8 cellular contexts compared by ENCODE assay signal in the genomic region with DNA sequence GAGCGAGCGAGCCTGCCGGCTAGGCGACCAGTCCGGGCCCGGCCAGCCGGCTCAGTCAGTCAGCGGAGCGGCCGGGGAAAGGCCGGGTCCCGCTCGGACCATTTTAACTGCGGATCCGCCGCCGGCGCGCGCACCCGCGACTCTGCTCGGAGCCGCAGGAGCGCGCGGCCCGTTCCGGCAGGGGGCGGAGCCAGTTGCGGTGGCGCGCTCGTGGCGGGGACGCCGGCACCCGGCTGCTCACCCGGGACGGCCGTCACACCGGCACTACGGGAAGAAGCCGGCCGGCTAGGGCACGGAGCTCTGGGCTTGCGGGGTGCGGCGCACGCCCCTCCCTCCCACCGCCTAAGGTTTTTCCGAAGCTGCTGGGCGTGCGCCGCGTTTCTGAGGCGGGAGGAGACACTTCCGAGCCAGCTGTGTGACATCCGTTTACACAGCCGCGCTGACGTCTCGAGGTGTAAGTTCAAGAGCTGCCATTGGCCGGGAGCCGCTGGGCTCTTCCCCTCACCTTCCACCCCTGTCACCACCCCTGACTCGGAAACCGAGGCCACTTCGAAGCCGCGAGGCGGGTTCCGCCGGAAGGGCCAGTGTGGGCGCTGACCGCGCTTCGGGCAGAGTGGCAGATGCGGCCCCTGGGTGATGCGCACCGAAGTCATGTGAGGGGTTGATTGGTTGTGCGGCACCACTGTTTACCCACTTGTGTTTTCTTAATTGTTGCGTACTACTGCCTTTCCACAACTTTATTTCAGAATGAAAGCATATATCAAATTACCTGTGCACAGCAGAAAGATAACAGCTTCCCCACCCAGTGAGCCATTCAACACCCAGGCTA. TPM values are rescaled to one million over a fixed set of nuclear protein-coding genes. Genes with fewer than 3 reads are reported as not detected.
DNase-seq lines count a peak whose midpoint lies in the region; ATAC-seq and TF ChIP-seq lines count a peak whose summit lies in the region.

A gene (minus strand): TSS at position 144 of the 829 bp plus-strand sequence.

- BruUV-seq in A673 (replicated peaks; lab: Mats Ljungman, UMichigan) (no TSS peak), mammary epithelial cell (replicated peaks; lab: Mats Ljungman, UMichigan) (no TSS peak)

- peaks cover 8% of the 10 kb centered on the region for H3K4me1 ChIP-seq in A673 (ENCODE audit: insufficient read depth, low read length, poor library complexity, severe bottlenecking)
- peaks cover 15% of the 10 kb centered on the region for H3K4me1 ChIP-seq in mammary epithelial cell (ENCODE audit: insufficient read depth, low read length)
- peaks cover 18% of the 10 kb centered on the region for H3K4me1 ChIP-seq in smooth muscle cell (ENCODE audit: low read depth)

- TF ChIP-seq CTCF in A673 (conservative IDR thresholded peaks at IDR 0.05; ENCODE audit: low read depth, low read length): no peak
- no peak for TF ChIP-seq CTCF in VCaP (conservative IDR thresholded peaks at IDR 0.05)
- no peak for TF ChIP-seq CTCF in mammary epithelial cell (conservative IDR thresholded peaks at IDR 0.05 in 1 of 2, IDR thresholded peaks at IDR 0.05 in 1 of 2; ENCODE audit: extremely low read depth in 1 of 2, insufficient read depth in 1 of 2, low read depth in 1 of 2, low read length in 2 of 2)
- no peak for TF ChIP-seq CTCF in smooth muscle cell (IDR thresholded peaks at IDR 0.05; ENCODE audit: borderline replicate concordance, insufficient read depth, poor library complexity, severe bottlenecking)

- H4K20me1 ChIP-seq in mammary epithelial cell (ENCODE audit: insufficient read depth, low read length) (no peaks in the 10 kb centered on the region), smooth muscle cell (ENCODE audit: low read depth) (no peaks in the 10 kb centered on the region)

- dilution Hi-C loops in mammary epithelial cell (cut with HindIII; ENCODE audit: low sequenced_read_pairs): no loop called here

- H3K9me3 ChIP-seq in A673 (ENCODE audit: low read depth, low read length, poor library complexity, severe bottlenecking) (no peaks in the 10 kb centered on the region), mammary epithelial cell (replicated peaks; ENCODE audit: insufficient read depth, low read length) (no peaks in the 10 kb centered on the region), smooth muscle cell (replicated peaks; ENCODE audit: low read depth) (no peaks in the 10 kb centered on the region)

- CTCF ChIA-PET in A673 (lab: Charles Lee): no interaction called here
- CTCF ChIA-PET in mammary epithelial cell (lab: Charles Lee; ENCODE audit: low non-redundant PET): no interaction called here

- H2AFZ ChIP-seq in mammary epithelial cell (ENCODE audit: low read depth, low read length): peak within 1 kb of the TSS; percentile 87
- peak within 1 kb of the TSS; percentile 83 for H2AFZ ChIP-seq in smooth muscle cell (ENCODE audit: low read depth)

- no peaks in the 10 kb centered on the region for H3K36me3 ChIP-seq in A673 (ENCODE audit: insufficient read depth, low read length, poor library complexity, severe bottlenecking)
- H3K36me3 ChIP-seq in mammary epithelial cell (ENCODE audit: insufficient read depth, low read length): no peaks in the 10 kb centered on the region
- no peaks in the 10 kb centered on the region for H3K36me3 ChIP-seq in smooth muscle cell (ENCODE audit: low read depth)

- intact Hi-C loops in A673 (cut with micrococcal nuclease; ENCODE audit: unreplicated experiment) (no loop called here), mammary epithelial cell (cut with micrococcal nuclease) (no loop called here)

- peak within 1 kb of the TSS; percentile 94 for H3K27ac ChIP-seq in A673 (ENCODE audit: low read depth, low read length, poor library complexity, severe bottlenecking)
- H3K27ac ChIP-seq in VCaP: peak within 1 kb of the TSS; percentile 98
- H3K27ac ChIP-seq in mammary epithelial cell (ENCODE audit: insufficient read depth, low read depth, low read length): peak within 1 kb of the TSS; percentile 78
- peak within 1 kb of the TSS; percentile 94 for H3K27ac ChIP-seq in smooth muscle cell (ENCODE audit: low read depth)

- 2% methylated on average over 10 of the region's 82 CpGs for WGBS in mammary epithelial cell (ENCODE audit: low coverage, missing lambda C conversion rate)
- WGBS in smooth muscle cell (ENCODE audit: low lambda C conversion rate): 1% methylated on average over 78 of the region's 82 CpGs

- no peaks in the 10 kb centered on the region for H3F3A ChIP-seq in smooth muscle cell (ENCODE audit: low read depth)

- peak within 1 kb of the TSS; percentile 90 for H3K4me3 ChIP-seq in A673 (ENCODE audit: low read depth, low read length, poor library complexity, severe bottlenecking)
- H3K4me3 ChIP-seq in mammary epithelial cell (replicated peaks in 1 of 3; ENCODE audit: insufficient read depth in 1 of 3, low read depth in 2 of 3, low read length in 3 of 3): peak within 1 kb of the TSS; percentile 69 to 93 (median 85)
- peak within 1 kb of the TSS; percentile 96 for H3K4me3 ChIP-seq in smooth muscle cell

- H3K4me2 ChIP-seq in mammary epithelial cell (ENCODE audit: insufficient read depth, low read depth, low read length): peak within 1 kb of the TSS; percentile 94
- peak within 1 kb of the TSS; percentile 89 for H3K4me2 ChIP-seq in smooth muscle cell

- in situ Hi-C loops in mammary epithelial cell (cut with MboI; ENCODE audit: low sequenced_read_pairs in 2 of 2): no loop called here

- POLR2A ChIA-PET in A673 (lab: Charles Lee; ENCODE audit: low non-redundant PET): no interaction called here

- H3K9ac ChIP-seq in mammary epithelial cell (ENCODE audit: insufficient read depth, low read length) (peak within 1 kb of the TSS; percentile 80), smooth muscle cell (ENCODE audit: low read depth) (peak within 1 kb of the TSS; percentile 97)

- peaks cover 26% of the 10 kb centered on the region for H3K79me2 ChIP-seq in mammary epithelial cell (ENCODE audit: insufficient read depth, low read length)
- peaks cover 34% of the 10 kb centered on the region for H3K79me2 ChIP-seq in smooth muscle cell (ENCODE audit: low read depth)

- no peaks in the 10 kb centered on the region for H3K27me3 ChIP-seq in A673 (replicated peaks; ENCODE audit: insufficient read depth, low read depth, low read length, poor library complexity)
- H3K27me3 ChIP-seq in mammary epithelial cell (ENCODE audit: insufficient read depth, low read length): no peaks in the 10 kb centered on the region
- no peaks in the 10 kb centered on the region for H3K27me3 ChIP-seq in smooth muscle cell (ENCODE audit: low read depth)

- peak; percentile 85 for DNase-seq in A673 (ENCODE audit: low spot score)
- DNase-seq in NCI-H2196 treated with DMSO at 0.1 percent for 48 hours (lab: John Stamatoyannopoulos, UW; ENCODE audit: unreplicated experiment): peak; percentile 94
- peak; percentile 83 for DNase-seq in mammary epithelial cell
- peak; percentile 93 for DNase-seq in iPS-NIHi11 (ENCODE audit: low spot score)
- DNase-seq in smooth muscle cell (lab: John Stamatoyannopoulos, UW; ENCODE audit: unreplicated experiment): peak; percentile 86

- ATAC-seq in GM18867 (IDR thresholded peaks at IDR 0.05; ENCODE audit: unreplicated experiment) (peak; percentile 78), HG03103 (IDR thresholded peaks at IDR 0.05; ENCODE audit: low read depth, unreplicated experiment) (peak; percentile 62)

RNA-seq across cellular contexts. Expression of the gene that starts here (rescaled TPM):
- 5.7 and 8.1 TPM in 2 replicates for total RNA-seq in A673 (2021)
- total RNA-seq in mammary epithelial cell: 10 to 100 TPM; 10.6 to 14.8 TPM
- polyA plus RNA-seq in mammary epithelial cell: 3.4 TPM
- 0.36 TPM for polyA minus RNA-seq in mammary epithelial cell
- total RNA-seq in smooth muscle cell: 16.0 and 18.7 TPM in 2 replicates
- 5.4 and 8.5 TPM in 2 replicates for polyA plus RNA-seq in smooth muscle cell

Comparison
In these comparisons a context has a peak if more than half of its experiments do, and no peak if none do; other contexts are left out.
1. Peak in every context shown above with its lines: DNase-seq, ATAC-seq, H3K4me3 ChIP-seq and H3K27ac ChIP-seq.